ENCODE assay signal across 8 cellular contexts in the genomic region with DNA sequence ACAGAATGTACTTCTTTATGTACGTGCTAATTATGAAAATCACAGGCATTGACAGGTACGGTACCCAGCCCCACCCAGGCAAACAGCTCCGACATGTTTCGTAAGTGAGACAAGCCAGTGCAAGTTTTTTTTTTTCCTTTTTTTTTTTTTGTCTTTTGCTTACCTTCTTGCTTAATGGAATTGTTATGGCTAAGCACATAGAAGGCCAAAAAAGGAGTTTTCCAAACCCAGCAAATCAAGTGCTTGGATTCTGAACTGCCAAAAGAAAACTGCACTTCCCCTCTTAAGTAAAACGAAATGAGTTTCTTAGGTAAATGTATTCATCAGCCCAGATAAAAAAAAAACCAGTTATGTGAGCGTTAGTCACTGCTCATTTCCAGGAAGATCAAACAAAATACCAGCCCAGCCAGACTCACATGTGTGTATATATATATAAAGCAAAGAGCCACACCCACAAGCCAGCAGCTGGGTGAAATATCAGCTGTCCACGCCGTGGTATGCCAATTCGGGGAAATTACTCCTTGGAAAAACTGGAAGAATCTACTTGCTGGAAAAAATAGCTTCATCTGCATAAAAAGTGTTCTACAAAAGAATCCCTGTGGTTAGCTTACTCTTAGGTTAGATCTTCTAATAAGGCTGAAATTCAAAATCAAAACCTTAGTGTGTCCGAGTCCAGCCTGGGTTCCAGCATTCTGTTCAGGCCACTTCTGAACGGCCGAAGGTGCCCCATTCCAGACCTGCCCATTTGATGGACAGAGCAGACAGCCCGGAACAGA. TPM values are rescaled to one million over a fixed set of nuclear protein-coding genes. Genes with fewer than 3 reads are reported as not detected.
DNase-seq lines count a peak whose midpoint lies in the region; ATAC-seq and TF ChIP-seq lines count a peak whose summit lies in the region.

No MANE protein-coding gene starts in this region.

- in situ Hi-C loops in Panc1 (cut with HindIII; ENCODE audit: low pct_unique_long_range_greater_than_20kb, low sequenced_read_pairs), result no loop called here

- H3K9me3 Mint-ChIP-seq in stimulated activated naive CD8-positive, alpha-beta T cell treated with anti-CD3 and anti-CD28 coated beads, Interleukin-15, Interleukin-2, amounts not matched to agents 100 ng/mL and 50 ng/mL, for 24 hours, result no peaks in the 10 kb centered on the region

- peaks cover 73% of the 10 kb centered on the region for H3K4me1 Mint-ChIP-seq in stimulated activated naive CD8-positive, alpha-beta T cell treated with anti-CD3 and anti-CD28 coated beads, Interleukin-15, Interleukin-2, amounts not matched to agents 100 ng/mL and 50 ng/mL, for 24 hours (ENCODE audit: low read depth)

- peaks cover 74% of the 10 kb centered on the region for H3K36me3 Mint-ChIP-seq in stimulated activated naive CD8-positive, alpha-beta T cell treated with anti-CD3 and anti-CD28 coated beads, Interleukin-15, Interleukin-2, amounts not matched to agents 100 ng/mL and 50 ng/mL, for 24 hours (ENCODE audit: low read depth)

- peaks cover 56% of the 10 kb centered on the region for H3K4me1 ChIP-seq in Panc1 (ENCODE audit: control insufficient read depth, insufficient read depth, low read length)
- H3K4me1 ChIP-seq in ascending aorta, result peaks cover 21 to 45% of the 10 kb centered on the region in 2 donors

- peak overlapping the region; percentile 83 for H3K27ac Mint-ChIP-seq in stimulated activated naive CD8-positive, alpha-beta T cell treated with anti-CD3 and anti-CD28 coated beads, Interleukin-15, Interleukin-2, amounts not matched to agents 100 ng/mL and 50 ng/mL, for 24 hours

- H3K4me3 ChIP-seq in Panc1 (ENCODE audit: low read depth in 2 of 2, low read length in 2 of 2), result peak overlapping the region; percentile 27 to 96
- H3K4me3 ChIP-seq in ascending aorta, result peak overlapping the region; percentile 79 to 99

- H3K9me3 ChIP-seq in Panc1 (ENCODE audit: control insufficient read depth, insufficient read depth, low read depth, low read length), result no peaks in the 10 kb centered on the region
- H3K9me3 ChIP-seq in ascending aorta, result no peaks in the 10 kb centered on the region

- TF ChIP-seq CTCF in Panc1 (IDR thresholded peaks at IDR 0.05), result no peak
- no peak for TF ChIP-seq CTCF in ascending aorta (IDR thresholded peaks at IDR 0.05)

- POLR2A ChIA-PET in Panc1 (lab: Charles Lee), result interaction anchor here (0.5 to 0.7 kb wide), 7 partner anchors 19 to 720 kb away, joined by 4 to 12 read pairs (median 7); no protein-coding TSS in a partner anchor

- no peak for ATAC-seq in Panc1
- no peak for ATAC-seq in GM19467 (IDR thresholded peaks at IDR 0.05; ENCODE audit: unreplicated experiment)

- BruUV-seq in Panc1 (replicated peaks; lab: Mats Ljungman, UMichigan), result no TSS peak

- H3K27me3 Mint-ChIP-seq in stimulated activated naive CD8-positive, alpha-beta T cell treated with anti-CD3 and anti-CD28 coated beads, Interleukin-15, Interleukin-2, amounts not matched to agents 100 ng/mL and 50 ng/mL, for 24 hours, result no peaks in the 10 kb centered on the region

- DNase-seq in Daoy (ENCODE audit: low read depth) (peak; percentile 82), Panc1 (ENCODE audit: low read depth, low spot score) (peak; percentile 76), ascending aorta (ENCODE audit: low spot score in 2 of 2) (peak; percentile 53 to 92), iris pigment epithelial cell (ENCODE audit: low read depth) (peak; percentile 90), GM19238 (ENCODE audit: insufficient read length, low spot score) (no peak), NCI-H128 (lab: John Stamatoyannopoulos, UW; ENCODE audit: unreplicated experiment) (no peak)

- CTCF ChIA-PET in Panc1 (lab: Charles Lee), result interaction anchor here (0.7 kb wide), 1 partner anchor 341 kb away, joined by 7 read pairs; no protein-coding TSS in a partner anchor

- peak overlapping the region; percentile 36 for H3K4me3 Mint-ChIP-seq in stimulated activated naive CD8-positive, alpha-beta T cell treated with anti-CD3 and anti-CD28 coated beads, Interleukin-15, Interleukin-2, amounts not matched to agents 100 ng/mL and 50 ng/mL, for 24 hours

- intact Hi-C loops in Panc1 (cut with micrococcal nuclease; ENCODE audit: unreplicated experiment), result loop anchor here (10.0 kb wide), 1 partner anchor 152 kb away; no protein-coding TSS in a partner anchor
- intact Hi-C loops in ascending aorta (cut with DNase I), result loop anchor here (5.0 kb wide), 3 partner anchors 240 to 885 kb away; no protein-coding TSS in a partner anchor

- H3K36me3 ChIP-seq in Panc1 (ENCODE audit: control insufficient read depth, insufficient read depth, low read length) (peaks cover 25% of the 10 kb centered on the region), ascending aorta (peaks cover 51 to 59% of the 10 kb centered on the region in 2 donors)

- H3K27me3 ChIP-seq in Panc1 (ENCODE audit: control insufficient read depth, insufficient read depth, low read length) (no peaks in the 10 kb centered on the region), ascending aorta (no peaks in the 10 kb centered on the region)

- H3K27ac ChIP-seq in Panc1 (ENCODE audit: low read length), result peak overlapping the region; percentile 100
- H3K27ac ChIP-seq in ascending aorta, result peak overlapping the region; percentile 92 to 97

RNA-seq across cellular contexts. Expression of a gene that starts 8.0 kb away (rescaled TPM):
- total RNA-seq in Daoy (2014; rRNA removed; shearing (Covaris generic)), result 7.5 and 11.6 TPM in 2 replicates
- 177 TPM for total RNA-seq in Panc1 (2021; ENCODE audit: unreplicated experiment)
- 108 TPM for polyA plus RNA-seq in Panc1 (2012; ENCODE audit: insufficient read length)
- 144 TPM for total RNA-seq in ascending aorta

Comparison
In these comparisons a context has a peak if more than half of its experiments do, and no peak if none do; other contexts are left out.
1. DNase-seq: peak in Daoy (single experiment), Panc1 (single experiment), ascending aorta (2 of 2) and iris pigment epithelial cell (single experiment); none in GM19238 (single experiment) and NCI-H128 (single experiment).
2. RNA of a gene that starts 8.0 kb away (total RNA-seq): 177 TPM in Panc1 (single experiment) and 144 TPM in ascending aorta (single experiment); 7.5 to 11.6 TPM in Daoy; every median in the first group is over 10 times any median in the second.